27 cellular contexts compared by ENCODE assay signal in the genomic region with DNA sequence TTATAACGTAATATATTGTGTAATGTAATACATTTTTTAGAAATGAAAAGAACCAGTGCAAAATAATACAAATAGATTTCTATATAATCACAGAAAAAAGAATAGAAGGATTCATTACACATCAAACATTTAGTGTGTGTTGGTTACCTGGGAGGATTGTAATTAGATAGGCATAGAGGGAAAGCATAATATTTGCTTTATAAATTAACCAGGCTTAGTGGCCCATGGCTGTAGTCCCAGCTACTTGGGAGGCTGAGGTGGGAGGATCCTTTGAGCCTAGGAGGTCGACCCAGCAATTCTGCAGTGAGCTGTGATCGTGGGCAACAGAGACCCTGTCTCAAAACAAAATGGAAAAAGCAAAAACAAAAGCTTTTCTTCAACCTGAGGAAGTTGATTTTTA.
"Had no signal": no experiment of that assay in that cellular context is flagged by ENCODE, and none has a peak within 500 bp of the region (broad histone marks: within the 10 kb centered on the region; RNA-seq: fewer than 3 reads in every experiment).

No MANE protein-coding gene starts in this region.

- H3K4me1 ChIP-seq: colonic mucosa, SJCRH30 had no signal

- H3K27ac ChIP-seq: ascending aorta, cardiac muscle cell, colonic mucosa, SJCRH30, SK-N-MC had no signal

- H3K9me3 ChIP-seq: ascending aorta, colonic mucosa, MG63, SJCRH30 had no signal

- H3K4me3 ChIP-seq: ascending aorta, cardiac muscle cell, colonic mucosa, MG63, SJCRH30, SK-N-MC had no signal

- DNase-seq: activated CD4-positive, alpha-beta T cell treated with anti-CD3 and anti-CD28 coated beads, Interleukin-2, amount 10 ng/mL, durations not matched to agents 24 days and 14 days; activated CD4-positive, alpha-beta T cell treated with anti-CD3 and anti-CD28 coated beads, Interleukin-2, amount 50 U/mL, for 4 hours; activated CD8-positive, alpha-beta T cell treated with anti-CD3 and anti-CD28 coated beads for 36 hours; activated gamma-delta T cell; activated naive CD4-positive, alpha-beta T cell treated with Interleukin-2 at 50 U/mL for 16 hours; activated naive CD8-positive, alpha-beta T cell treated with anti-CD3 and anti-CD28 coated beads, Interleukin-2, amount 10 ng/mL, durations not matched to agents 7 days and 5 days; activated T-cell treated with anti-CD3 and anti-CD28 coated beads, Interleukin-2, amount 50 U/mL, for 24 hours; amygdala; colonic mucosa; Kasumi-1; KG1; MG63; MV-4-11; NCI-H1092; NCI-H1436 treated with DMSO at 0.1 percent for 48 hours; NCI-H187 treated with DMSO at 0.1 percent for 48 hours; NCI-H2107; NCI-H2171; NCI-H226; NCI-H446 treated with DMSO at 0.1 percent for 48 hours; NCI-H524; NCI-H774; SHP77; SJCRH30 had no signal

- H3K36me3 ChIP-seq: ascending aorta, cardiac muscle cell, colonic mucosa, MG63, SJCRH30 had no signal
